ENCODE assay signal across 20 cellular contexts in the genomic region with DNA sequence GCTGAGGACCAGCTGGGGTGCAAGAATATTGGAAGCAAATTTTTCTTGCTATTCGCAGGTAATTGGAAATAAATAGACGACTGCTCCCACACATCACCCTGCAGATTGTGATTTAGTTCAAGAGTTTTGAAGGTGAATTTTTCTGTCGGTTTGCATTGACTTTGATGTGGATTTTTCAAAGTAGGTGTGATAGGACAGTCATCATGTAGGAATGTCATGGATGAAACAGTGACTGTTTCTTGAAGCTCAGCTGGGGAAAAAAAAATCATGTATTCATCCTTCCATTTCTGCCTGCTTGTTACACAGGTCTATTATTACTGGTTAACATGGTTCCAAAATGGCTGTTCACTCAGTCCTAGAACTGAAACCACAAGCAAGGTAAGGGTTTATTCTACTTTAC.
A peak's percentile ranks its signal among the peaks of the same experiment; 100 is the strongest.
DNase-seq lines count a peak whose midpoint lies in the region; ATAC-seq, FAIRE-seq and TF ChIP-seq lines count a peak whose summit lies in the region.
"Had no signal": no experiment of that assay in that cellular context is flagged by ENCODE, and none has a peak within 500 bp of the region (broad histone marks: within the 10 kb centered on the region; RNA-seq: fewer than 3 reads in every experiment).

No MANE protein-coding gene starts in this region.

- no peaks in the 10 kb centered on the region for H3K36me3 Mint-ChIP-seq in activated naive CD4-positive, alpha-beta T cell treated with anti-CD3 and anti-CD28 coated beads, Interleukin-2, amount 10 ng/mL, durations not matched to agents 7 days and 5 days
- H3K36me3 Mint-ChIP-seq: activated naive CD4-positive, alpha-beta T cell treated with anti-CD3 and anti-CD28 coated beads, Interleukin-2, amount 50 U/mL, for 72 hours had no signal

- RAD21 ChIA-PET in HCT116 (lab: Charles Lee; ENCODE audit: low non-redundant PET in 1 of 2, low total read pairs in 2 of 2, uncharacterized antibody in 2 of 2, unreplicated experiment in 2 of 2), result no interaction called here

- no peak overlapping the region for H3K27ac ChIP-seq in HCT116 (ENCODE audit: low read depth, low read length)
- no peak overlapping the region for H3K27ac ChIP-seq in pancreas
- H3K27ac ChIP-seq: left ventricle myocardium inferior had no signal

- H3K27me3 Mint-ChIP-seq in activated naive CD4-positive, alpha-beta T cell treated with anti-CD3 and anti-CD28 coated beads, Interleukin-2, amount 10 ng/mL, durations not matched to agents 7 days and 5 days, result no peaks in the 10 kb centered on the region
- H3K27me3 Mint-ChIP-seq: activated CD4-positive, alpha-beta T cell treated with anti-CD3 and anti-CD28 coated beads for 36 hours had no signal

- no peaks in the 10 kb centered on the region for H3K9me2 ChIP-seq in HCT116 (ENCODE audit: insufficient read depth)

- no peak overlapping the region for H3K9ac ChIP-seq in HCT116 (ENCODE audit: low read length)

- no peak overlapping the region for H3K27ac Mint-ChIP-seq in activated naive CD4-positive, alpha-beta T cell treated with anti-CD3 and anti-CD28 coated beads, Interleukin-2, amount 10 ng/mL, durations not matched to agents 7 days and 5 days
- H3K27ac Mint-ChIP-seq: activated CD4-positive, alpha-beta T cell treated with anti-CD3 and anti-CD28 coated beads for 36 hours; activated naive CD4-positive, alpha-beta T cell treated with anti-CD3 and anti-CD28 coated beads, Interleukin-2, amount 50 U/mL, for 72 hours; activated T-helper 1 cell treated with anti-CD3 and anti-CD28 coated beads, Interleukin-12 subunit alpha, Interleukin-12 subunit beta, Interleukin-2, Interleukin-4 antibody, amounts not matched to agents 30 ng/mL and 10 ng/mL and 1 ng/mL, durations not matched to agents 14 hours and 24 hours and 36 hours; H9 had no signal

- H3K4me1 Mint-ChIP-seq in activated naive CD4-positive, alpha-beta T cell treated with anti-CD3 and anti-CD28 coated beads, Interleukin-2, amount 10 ng/mL, durations not matched to agents 7 days and 5 days, result no peaks in the 10 kb centered on the region
- H3K4me1 Mint-ChIP-seq: activated CD4-positive, alpha-beta T cell treated with anti-CD3 and anti-CD28 coated beads for 36 hours had no signal

- no peak for TF ChIP-seq POLR2A in HCT116 (IDR thresholded peaks at IDR 0.05; ENCODE audit: borderline replicate concordance, extremely low read depth, insufficient read depth, insufficient read length)

- BruUV-seq in HCT116 (replicated peaks; lab: Mats Ljungman, UMichigan), result no TSS peak

- H3K4me3 ChIP-seq in HCT116 (replicated peaks in 1 of 2; ENCODE audit: low read depth in 1 of 2, low read length in 2 of 2), result no peak overlapping the region
- H3K4me3 ChIP-seq in epithelial cell of proximal tubule (ENCODE audit: low read depth, low read length), result no peak overlapping the region
- H3K4me3 ChIP-seq in pancreas, result no peak overlapping the region
- H3K4me3 ChIP-seq: left ventricle myocardium inferior, mucosa of descending colon had no signal

- TF ChIP-seq RAD21 in HCT116 (IDR thresholded peaks at IDR 0.05; ENCODE audit: low read depth), result no peak

- no peaks in the 10 kb centered on the region for H3K27me3 ChIP-seq in HCT116 (ENCODE audit: insufficient read depth, low read length)
- H3K27me3 ChIP-seq in pancreas, result no peaks in the 10 kb centered on the region

- ATAC-seq in HCT116, result peak; percentile 58; the same call in 1 of the 2 replicates
- no peak for ATAC-seq in GM21717 (IDR thresholded peaks at IDR 0.05; ENCODE audit: unreplicated experiment)
- no peak for ATAC-seq in pancreas
- ATAC-seq: activated CD4-positive, alpha-beta T cell treated with anti-CD3 and anti-CD28 coated beads for 36 hours; activated naive CD4-positive, alpha-beta T cell treated with anti-CD3 and anti-CD28 coated beads, Interleukin-2, amount 50 U/mL, for 72 hours; mucosa of descending colon had no signal

- CTCF ChIA-PET in HCT116 (lab: Charles Lee), result no interaction called here
- CTCF ChIA-PET in activated naive CD4-positive, alpha-beta T cell treated with anti-CD3 and anti-CD28 coated beads, Interleukin-2, amount 10 ng/mL, durations not matched to agents 7 days and 5 days (lab: Charles Lee), result no interaction called here

- H3K79me2 ChIP-seq in HCT116 (ENCODE audit: insufficient read depth, low read length), result no peaks in the 10 kb centered on the region

- no peaks in the 10 kb centered on the region for H3K36me3 ChIP-seq in HCT116 (ENCODE audit: control insufficient read depth in 1 of 2, insufficient read depth in 2 of 2, low read length in 2 of 2)
- no peaks in the 10 kb centered on the region for H3K36me3 ChIP-seq in pancreas
- H3K36me3 ChIP-seq: left ventricle myocardium inferior had no signal

- H2AFZ ChIP-seq in HCT116 (ENCODE audit: low read depth, low read length, poor library complexity, severe bottlenecking), result no peak overlapping the region

- H3K9me3 Mint-ChIP-seq in activated naive CD4-positive, alpha-beta T cell treated with anti-CD3 and anti-CD28 coated beads, Interleukin-2, amount 10 ng/mL, durations not matched to agents 7 days and 5 days, result no peaks in the 10 kb centered on the region
- H3K9me3 Mint-ChIP-seq: activated T-helper 1 cell treated with anti-CD3 and anti-CD28 coated beads, Interleukin-12 subunit alpha, Interleukin-12 subunit beta, Interleukin-2, Interleukin-4 antibody, amounts not matched to agents 30 ng/mL and 10 ng/mL and 1 ng/mL, durations not matched to agents 14 hours and 24 hours and 36 hours; H9 had no signal

- no peak overlapping the region for H3K4me3 Mint-ChIP-seq in activated naive CD4-positive, alpha-beta T cell treated with anti-CD3 and anti-CD28 coated beads, Interleukin-2, amount 10 ng/mL, durations not matched to agents 7 days and 5 days
- H3K4me3 Mint-ChIP-seq: activated CD4-positive, alpha-beta T cell treated with anti-CD3 and anti-CD28 coated beads for 36 hours; activated T-helper 1 cell treated with anti-CD3 and anti-CD28 coated beads, Interleukin-12 subunit alpha, Interleukin-12 subunit beta, Interleukin-2, Interleukin-4 antibody, amounts not matched to agents 30 ng/mL and 10 ng/mL and 1 ng/mL, durations not matched to agents 14 hours and 24 hours and 36 hours; H9 had no signal

- intact Hi-C loops in HCT116 (cut with micrococcal nuclease), result no loop called here
- intact Hi-C loops in pancreas (cut with DNase I), result no loop called here

- H3K4me2 ChIP-seq in HCT116 (ENCODE audit: low read length), result peak overlapping the region; percentile 33

- in situ Hi-C loops in Caki2 (cut with HindIII; ENCODE audit: low pct_unique_long_range_greater_than_20kb, low sequenced_read_pairs), result no loop called here

- FAIRE-seq in pancreas (lab: Jason Lieb, UNC), result no peak

- WGBS in pancreas, 2 donors, result 66 to 83% methylated on average over 3 of the region's 3 CpGs

- peak; percentile 1 for DNase-seq in Caki2 (ENCODE audit: low read depth)
- DNase-seq in HCT116 (ENCODE audit: low read depth, low spot score), result peak; percentile 12
- peak; percentile 45 for DNase-seq in NCI-H774 (lab: John Stamatoyannopoulos, UW)
- peak; percentile 2 for DNase-seq in epithelial cell of proximal tubule (ENCODE audit: low read depth)
- no peak for DNase-seq in NCI-H82 (lab: John Stamatoyannopoulos, UW)
- no peak for DNase-seq in activated naive CD4-positive, alpha-beta T cell treated with anti-CD3 and anti-CD28 coated beads, Interleukin-2, amount 10 ng/mL, durations not matched to agents 7 days and 5 days
- DNase-seq in pancreas, result no peak
- DNase-seq: activated CD4-positive, alpha-beta T cell treated with anti-CD3 and anti-CD28 coated beads for 36 hours; effector memory CD4-positive, alpha-beta T cell; H9; KG1; left ventricle myocardium inferior; mucosa of descending colon; NCI-H226; RPMI8226; stimulated activated CD4-positive, alpha-beta T cell treated with anti-CD3 and anti-CD28 coated beads, Interleukin-2, amount 100 ng/mL, for 24 hours; stimulated activated naive CD4-positive, alpha-beta T cell had no signal

- H3K4me1 ChIP-seq in HCT116 (ENCODE audit: control insufficient read depth in 1 of 2, insufficient read depth in 2 of 2, low read length in 2 of 2) (peaks cover 0 to 11% of the 10 kb centered on the region in 2 experiments; a peak in 1 of 4 replicates), pancreas (no peaks in the 10 kb centered on the region)
- H3K4me1 ChIP-seq: left ventricle myocardium inferior had no signal

- H4K20me1 ChIP-seq in HCT116 (ENCODE audit: insufficient read depth), result no peaks in the 10 kb centered on the region; the same call in 1 of the 2 replicates

- POLR2A ChIA-PET in HCT116 (lab: Charles Lee), result no interaction called here

- TF ChIP-seq CTCF in HCT116 (IDR thresholded peaks at IDR 0.05 in 2 of 3, conservative IDR thresholded peaks at IDR 0.05 in 1 of 3; ENCODE audit: borderline replicate concordance in 1 of 3, insufficient read depth in 1 of 3, low read depth in 2 of 3, low read length in 2 of 3) (no peak), epithelial cell of proximal tubule (conservative IDR thresholded peaks at IDR 0.05; ENCODE audit: low read depth, low read length) (no peak), pancreas (IDR thresholded peaks at IDR 0.05) (no peak)

- H3K9me3 ChIP-seq in HCT116 (ENCODE audit: control insufficient read depth in 1 of 2, insufficient read depth in 1 of 2, low read depth in 1 of 2, low read length in 2 of 2) (no peaks in the 10 kb centered on the region), pancreas (no peaks in the 10 kb centered on the region)
- H3K9me3 ChIP-seq: left ventricle myocardium inferior, mucosa of descending colon had no signal

TF ChIP-seq in HCT116, 20 proteins besides CTCF, POLR2A, EP300 and RAD21:
- peak; percentile 50 for TF ChIP-seq FOSL1 (IDR thresholded peaks at IDR 0.05; ENCODE audit: low read depth)
- peak; percentile 11; the same call in 1 of the 2 replicates for TF ChIP-seq SP1 (IDR thresholded peaks at IDR 0.05; ENCODE audit: low read depth)
- TF ChIP-seq JUND (IDR thresholded peaks at IDR 0.05), result peak; percentile 36
- no peak for TF ChIP-seq CEBPB (IDR thresholded peaks at IDR 0.05; ENCODE audit: low read depth)
- TF ChIP-seq TCF7L2 (IDR thresholded peaks at IDR 0.05; ENCODE audit: borderline replicate concordance, extremely low read depth, insufficient read depth, insufficient read length), result peak; percentile 68
TF ChIP-seq in HCT116: peak in this region for 4.

Comparison
In these comparisons a context has a peak if more than half of its experiments do, and no peak if none do; other contexts are left out.
1. DNase-seq: peak in Caki2 (single experiment), HCT116 (single experiment), NCI-H774 (single experiment) and epithelial cell of proximal tubule (single experiment); none in NCI-H82 (single experiment), activated naive CD4-positive, alpha-beta T cell treated with anti-CD3 and anti-CD28 coated beads, Interleukin-2, amount 10 ng/mL, durations not matched to agents 7 days and 5 days (single experiment) and pancreas (0 of 6).